Comparison of ENCODE assay signal across 19 cellular contexts in genomic region chrX:103754401-103754800, GRCh38. TPM values are rescaled to one million over a fixed set of nuclear protein-coding genes. Genes with fewer than 3 reads are reported as not detected.
A peak's percentile ranks its signal among the peaks of the same experiment; 100 is the strongest.
DNase-seq lines count a peak whose midpoint lies in the region; ATAC-seq and TF ChIP-seq lines count a peak whose summit lies in the region.
"Had no signal": no experiment of that assay in that cellular context is flagged by ENCODE, and none has a peak within 500 bp of the region (broad histone marks: within the 10 kb centered on the region; RNA-seq: fewer than 3 reads in every experiment).

No MANE protein-coding gene starts in this region.

- H3K4me3 ChIP-seq in heart left ventricle, result no peak overlapping the region
- H3K4me3 ChIP-seq: A549; BLaER1 treated with 17β-estradiol and CSF1 and Interleukin-3, amounts not matched to agents 10 nM and 100 nM; GM12878 had no signal

- no peak for TF ChIP-seq POLR2A in heart left ventricle (IDR thresholded peaks at IDR 0.05)

- no peaks in the 10 kb centered on the region for H3K4me1 ChIP-seq in heart left ventricle
- H3K4me1 ChIP-seq: A549 had no signal

- DNase-seq in cardiac septum (ENCODE audit: low spot score) (peak; percentile 66), heart left ventricle (no peak), SK-N-DZ (ENCODE audit: low spot score) (peak; percentile 52), caudate nucleus (lab: John Stamatoyannopoulos, UW) (no peak), T1000 (lab: John Stamatoyannopoulos, UW) (no peak), SW480 (ENCODE audit: low spot score) (no peak), HuH-7 (ENCODE audit: low spot score) (no peak)
- DNase-seq: Calu3; CD8-positive, alpha-beta T cell; DMS79 treated with DMSO at 0.1 percent for 48 hours; GOT3; H7 had no signal

- H3K9me3 ChIP-seq in heart left ventricle, result peaks cover 0 to 15% (median 0%) of the 10 kb centered on the region in 12 donors

- peaks cover 0 to 25% (median 0%) of the 10 kb centered on the region in 9 donors for H3K27me3 ChIP-seq in heart left ventricle

- intact Hi-C loops in cardiac septum (cut with DNase I), result no loop called here
- intact Hi-C loops in heart left ventricle (cut with DNase I), result no loop called here

- H3K36me3 ChIP-seq in heart left ventricle, result no peaks in the 10 kb centered on the region
- H3K36me3 ChIP-seq: BLaER1 treated with 17β-estradiol and CSF1 and Interleukin-3, amounts not matched to agents 10 nM and 100 nM had no signal

- no peak for ATAC-seq in heart left ventricle
- ATAC-seq: A549; CD8-positive, alpha-beta T cell; GM12878; HepG2 had no signal

- H3K27ac ChIP-seq in heart left ventricle (no peak overlapping the region), caudate nucleus (ENCODE audit: low read depth, low read length) (peak overlapping the region; percentile 59)
- H3K27ac ChIP-seq: 22Rv1; A549; BLaER1 treated with 17β-estradiol and CSF1 and Interleukin-3, amounts not matched to agents 10 nM and 100 nM had no signal

- TF ChIP-seq CTCF in heart left ventricle (IDR thresholded peaks at IDR 0.05), result no peak

- WGBS in heart left ventricle, 4 donors, result 69 to 86% (median 80%) methylated on average over 4 of the region's 4 CpGs

RNA-seq across cellular contexts. Expression of gene PLP1, which starts 22.2 kb away (rescaled TPM):
- total RNA-seq in cardiac septum, result 2.2 TPM
- 10 to 100 TPM in 1 of 9 donors, 1 to 10 TPM in 8; 1.2 to 12.5 (median 4.1) TPM for total RNA-seq in heart left ventricle
- 1 to 10 TPM; 1.5 to 2.9 TPM for polyA plus RNA-seq in heart left ventricle
- polyA plus RNA-seq in SK-N-DZ (2014; cell fraction: cytosol; rRNA removed), result 2.2 and 2.4 TPM in 2 replicates
- polyA plus RNA-seq in SK-N-DZ (2014; cell fraction: nucleus; rRNA removed), result 0.59 and 0.88 TPM in 2 replicates
- total RNA-seq: Calu3; CD8-positive, alpha-beta T cell; G401; GM12878 had no signal
- polyA plus RNA-seq: A549, GM12878 had no signal

RNA-seq across cellular contexts. Expression of gene TMEM31, which starts 43.7 kb away (rescaled TPM):
- total RNA-seq in cardiac septum, result not detected
- total RNA-seq in heart left ventricle, result not detected
- under 1 TPM in 1 of 2 donors, not detected in 1; 0.38 TPM for polyA plus RNA-seq in heart left ventricle
- 0.51 and 0.74 TPM in 2 replicates for polyA plus RNA-seq in SK-N-DZ (2014; cell fraction: cytosol; rRNA removed)
- 0.37 TPM in 1 of 2 replicates, not detected in the other for polyA plus RNA-seq in SK-N-DZ (2014; cell fraction: nucleus; rRNA removed)
- total RNA-seq: Calu3; CD8-positive, alpha-beta T cell; G401; GM12878; HepG2 had no signal
- polyA plus RNA-seq: AG04450 had no signal

Comparison
In these comparisons a context has a peak if more than half of its experiments do, and no peak if none do; other contexts are left out.
1. DNase-seq: peak in cardiac septum (single experiment) and SK-N-DZ (single experiment); none in heart left ventricle (0 of 5), caudate nucleus (0 of 61), T1000 (single experiment), SW480 (single experiment) and HuH-7 (single experiment).